Comparison of ENCODE assay signal across 1 cellular context in genomic region chr12:127548123-127548553, GRCh38.
TF ChIP-seq lines count a peak whose summit lies in the region.

No MANE protein-coding gene starts in this region.

TF ChIP-seq in GM23338, 12 proteins besides CTCF, POLR2A, EP300 and RAD21 (continued from another document):
- TF ChIP-seq REST (IDR thresholded peaks at IDR 0.05; ENCODE audit: unreplicated experiment) (no peak), POLR2AphosphoS5 (IDR thresholded peaks at IDR 0.05; ENCODE audit: low read depth) (no peak)
